In genomic region chr11:46631676-46632075, GRCh38 we compare ENCODE assay signal across 19 cellular contexts.
"Had no signal": no experiment of that assay in that cellular context is flagged by ENCODE, and none has a peak within 500 bp of the region (broad histone marks: within the 10 kb centered on the region; RNA-seq: fewer than 3 reads in every experiment).

No MANE protein-coding gene starts in this region.

- H3K4me3 ChIP-seq: SJSA1, SK-N-MC had no signal

- DNase-seq: KBM-7, MM.1S, NCI-H1092 treated with DMSO at 0.1 percent for 48 hours, NCI-H1436, NCI-H187, NCI-H2029, NCI-H2081 treated with DMSO at 0.1 percent for 48 hours, NCI-H2171, NCI-H226, NCI-H446, NCI-H510A, NCI-H524 treated with DMSO at 0.1 percent for 48 hours, NCI-H69, NCI-H774, Right ventricle myocardium superior, RPMI8226, SIG-M5 had no signal

- H3K27ac ChIP-seq: SJSA1 had no signal

- H3K9me3 ChIP-seq: SJSA1 had no signal

- H3K4me1 ChIP-seq: SJSA1 had no signal

- H3K27me3 ChIP-seq: SJSA1 had no signal
